ENCODE assay signal across 1 cellular context in the genomic region with DNA sequence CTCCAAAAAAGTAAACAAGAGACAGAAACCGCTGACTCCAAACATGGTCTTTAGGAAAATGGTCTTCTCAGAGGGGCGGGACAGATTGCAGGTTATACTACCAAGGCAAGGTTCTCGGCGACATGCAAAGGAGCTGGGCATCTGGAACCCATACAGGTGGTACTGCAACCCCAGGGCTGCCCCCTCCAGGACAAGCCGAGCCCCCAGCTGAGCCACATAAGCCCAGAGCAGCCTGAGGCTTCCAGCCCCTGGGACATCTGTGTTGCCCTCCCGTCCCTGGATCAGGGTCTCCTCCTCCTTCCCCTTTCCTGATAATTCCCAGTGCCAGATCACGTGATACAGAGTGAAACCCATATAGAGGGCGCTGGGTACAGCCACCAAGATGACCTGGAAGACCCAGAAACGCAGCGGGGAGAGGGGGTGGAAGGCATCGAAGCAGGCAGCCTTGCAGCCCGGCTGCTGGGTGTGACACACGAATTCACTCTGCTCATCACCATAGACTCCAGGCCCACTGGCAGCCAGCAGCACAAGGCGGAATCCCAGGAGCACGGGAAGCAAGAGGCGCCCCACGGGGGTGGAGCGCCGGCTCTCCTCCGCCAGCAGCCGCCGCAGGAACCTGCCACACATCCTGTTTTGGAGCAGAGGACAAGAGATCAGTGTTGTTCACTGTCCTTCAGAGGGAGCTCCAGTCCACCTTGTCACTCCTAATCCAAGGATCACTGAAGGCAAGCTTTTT.
TF ChIP-seq lines count a peak whose summit lies in the region.

A gene with protein sequence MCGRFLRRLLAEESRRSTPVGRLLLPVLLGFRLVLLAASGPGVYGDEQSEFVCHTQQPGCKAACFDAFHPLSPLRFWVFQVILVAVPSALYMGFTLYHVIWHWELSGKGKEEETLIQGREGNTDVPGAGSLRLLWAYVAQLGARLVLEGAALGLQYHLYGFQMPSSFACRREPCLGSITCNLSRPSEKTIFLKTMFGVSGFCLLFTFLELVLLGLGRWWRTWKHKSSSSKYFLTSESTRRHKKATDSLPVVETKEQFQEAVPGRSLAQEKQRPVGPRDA (minus strand): TSS at position 627 of the 736 bp plus-strand sequence. CDS start 0 bp downstream, at position 627.

TF ChIP-seq in HCT116, 20 proteins besides CTCF, POLR2A, EP300 and RAD21 (continued from another document):
- TF ChIP-seq, protein P1, sequence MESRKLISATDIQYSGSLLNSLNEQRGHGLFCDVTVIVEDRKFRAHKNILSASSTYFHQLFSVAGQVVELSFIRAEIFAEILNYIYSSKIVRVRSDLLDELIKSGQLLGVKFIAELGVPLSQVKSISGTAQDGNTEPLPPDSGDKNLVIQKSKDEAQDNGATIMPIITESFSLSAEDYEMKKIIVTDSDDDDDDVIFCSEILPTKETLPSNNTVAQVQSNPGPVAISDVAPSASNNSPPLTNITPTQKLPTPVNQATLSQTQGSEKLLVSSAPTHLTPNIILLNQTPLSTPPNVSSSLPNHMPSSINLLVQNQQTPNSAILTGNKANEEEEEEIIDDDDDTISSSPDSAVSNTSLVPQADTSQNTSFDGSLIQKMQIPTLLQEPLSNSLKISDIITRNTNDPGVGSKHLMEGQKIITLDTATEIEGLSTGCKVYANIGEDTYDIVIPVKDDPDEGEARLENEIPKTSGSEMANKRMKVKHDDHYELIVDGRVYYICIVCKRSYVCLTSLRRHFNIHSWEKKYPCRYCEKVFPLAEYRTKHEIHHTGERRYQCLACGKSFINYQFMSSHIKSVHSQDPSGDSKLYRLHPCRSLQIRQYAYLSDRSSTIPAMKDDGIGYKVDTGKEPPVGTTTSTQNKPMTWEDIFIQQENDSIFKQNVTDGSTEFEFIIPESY (IDR thresholded peaks at IDR 0.05; ENCODE audit: extremely low read depth, insufficient replicate concordance, low read length), result no peak
- no peak for TF ChIP-seq ZNF274 (IDR thresholded peaks at IDR 0.05; ENCODE audit: low read depth, low read length)
- TF ChIP-seq EGR1 (IDR thresholded peaks at IDR 0.05; ENCODE audit: low read depth), result no peak
